Comparison of ENCODE assay signal across 25 cellular contexts in genomic region chr3:43448098-43448497, GRCh38.
"Had no signal": no experiment of that assay in that cellular context is flagged by ENCODE, and none has a peak within 500 bp of the region (broad histone marks: within the 10 kb centered on the region; RNA-seq: fewer than 3 reads in every experiment).

No MANE protein-coding gene starts in this region.

- H3K4me1 ChIP-seq: gastrocnemius medialis, lower lobe of right lung, psoas muscle, sigmoid colon, suprapubic skin, transverse colon, upper lobe of right lung, uterus had no signal

- H3K9me3 ChIP-seq: gastrocnemius medialis, lower lobe of right lung, ovary, psoas muscle, sigmoid colon, suprapubic skin, transverse colon, upper lobe of right lung, uterus had no signal

- H3K27ac Mint-ChIP-seq: dendritic cell treated with granulocyte-macrophage colony-stimulating factor and Interleukin-4, amounts not matched to agents 40 ng/mL and 50 ng/mL, for 4 days; endodermal cell; naive thymus-derived CD8-positive, alpha-beta T cell; stimulated activated memory B cell treated with anti-CD40 and anti-IgM and Interleukin-4, amounts not matched to agents 10 μg/mL and 1 μg/mL and 100 μg/mL, for 72 hours; stimulated activated naive CD8-positive, alpha-beta T cell treated with anti-CD3 and anti-CD28 coated beads, Interleukin-15, Interleukin-2, amounts not matched to agents 100 ng/mL and 50 ng/mL, for 24 hours had no signal

- H3K36me3 Mint-ChIP-seq: stimulated activated memory B cell treated with anti-CD40 and anti-IgM and Interleukin-4, amounts not matched to agents 10 μg/mL and 1 μg/mL and 100 μg/mL, for 72 hours had no signal

- H3K9me3 Mint-ChIP-seq: dendritic cell treated with granulocyte-macrophage colony-stimulating factor and Interleukin-4, amounts not matched to agents 40 ng/mL and 50 ng/mL, for 4 days; endodermal cell; naive thymus-derived CD8-positive, alpha-beta T cell; stimulated activated memory B cell treated with anti-CD40 and anti-IgM and Interleukin-4, amounts not matched to agents 10 μg/mL and 1 μg/mL and 100 μg/mL, for 72 hours; stimulated activated naive CD8-positive, alpha-beta T cell treated with anti-CD3 and anti-CD28 coated beads, Interleukin-15, Interleukin-2, amounts not matched to agents 100 ng/mL and 50 ng/mL, for 24 hours had no signal

- H3K36me3 ChIP-seq: gastrocnemius medialis, lower lobe of right lung, ovary, sigmoid colon, suprapubic skin, transverse colon, upper lobe of right lung, uterus had no signal

- ATAC-seq: esophagus mucosa; gastrocnemius medialis; left ventricle myocardium superior; lower lobe of right lung; naive thymus-derived CD8-positive, alpha-beta T cell; psoas muscle; right cardiac atrium; stimulated activated memory B cell treated with anti-CD40 and anti-IgM and Interleukin-4, amounts not matched to agents 10 μg/mL and 1 μg/mL and 100 μg/mL, for 72 hours; upper lobe of right lung had no signal

- H3K27me3 Mint-ChIP-seq: dendritic cell treated with granulocyte-macrophage colony-stimulating factor and Interleukin-4, amounts not matched to agents 40 ng/mL and 50 ng/mL, for 4 days; naive thymus-derived CD8-positive, alpha-beta T cell; stimulated activated memory B cell treated with anti-CD40 and anti-IgM and Interleukin-4, amounts not matched to agents 10 μg/mL and 1 μg/mL and 100 μg/mL, for 72 hours; stimulated activated naive CD8-positive, alpha-beta T cell treated with anti-CD3 and anti-CD28 coated beads, Interleukin-15, Interleukin-2, amounts not matched to agents 100 ng/mL and 50 ng/mL, for 24 hours had no signal

- H3K27me3 ChIP-seq: gastrocnemius medialis, ovary, sigmoid colon, suprapubic skin, transverse colon, upper lobe of right lung, uterus had no signal

- H3K4me3 ChIP-seq: gastrocnemius medialis, lower lobe of right lung, ovary, psoas muscle, sigmoid colon, suprapubic skin, transverse colon, upper lobe of right lung, uterus had no signal

- H3K4me3 Mint-ChIP-seq: dendritic cell treated with granulocyte-macrophage colony-stimulating factor and Interleukin-4, amounts not matched to agents 40 ng/mL and 50 ng/mL, for 4 days; endodermal cell; naive thymus-derived CD8-positive, alpha-beta T cell; stimulated activated memory B cell treated with anti-CD40 and anti-IgM and Interleukin-4, amounts not matched to agents 10 μg/mL and 1 μg/mL and 100 μg/mL, for 72 hours; stimulated activated naive CD8-positive, alpha-beta T cell treated with anti-CD3 and anti-CD28 coated beads, Interleukin-15, Interleukin-2, amounts not matched to agents 100 ng/mL and 50 ng/mL, for 24 hours had no signal

- DNase-seq: effector CD8-positive, alpha-beta T cell; endodermal cell; foreskin fibroblast; gastrocnemius medialis; head of caudate nucleus; left ventricle myocardium superior; lower lobe of right lung; naive thymus-derived CD8-positive, alpha-beta T cell; occipital lobe; ovary; posterior cingulate gyrus; psoas muscle; right cardiac atrium; sigmoid colon; stimulated activated CD4-positive, alpha-beta T cell treated with anti-CD3 and anti-CD28 coated beads, Interleukin-2, amount 100 ng/mL, for 24 hours; stimulated activated CD4-positive, alpha-beta T cell treated with anti-CD3 and anti-CD28 coated beads, Interleukin-4, amount 100 ng/mL, for 24 hours; transverse colon; upper lobe of right lung; uterus had no signal

- H3K27ac ChIP-seq: epithelial cell of prostate, gastrocnemius medialis, lower lobe of right lung, ovary, psoas muscle, sigmoid colon, suprapubic skin, transverse colon, upper lobe of right lung, uterus had no signal
